In the genomic region with DNA sequence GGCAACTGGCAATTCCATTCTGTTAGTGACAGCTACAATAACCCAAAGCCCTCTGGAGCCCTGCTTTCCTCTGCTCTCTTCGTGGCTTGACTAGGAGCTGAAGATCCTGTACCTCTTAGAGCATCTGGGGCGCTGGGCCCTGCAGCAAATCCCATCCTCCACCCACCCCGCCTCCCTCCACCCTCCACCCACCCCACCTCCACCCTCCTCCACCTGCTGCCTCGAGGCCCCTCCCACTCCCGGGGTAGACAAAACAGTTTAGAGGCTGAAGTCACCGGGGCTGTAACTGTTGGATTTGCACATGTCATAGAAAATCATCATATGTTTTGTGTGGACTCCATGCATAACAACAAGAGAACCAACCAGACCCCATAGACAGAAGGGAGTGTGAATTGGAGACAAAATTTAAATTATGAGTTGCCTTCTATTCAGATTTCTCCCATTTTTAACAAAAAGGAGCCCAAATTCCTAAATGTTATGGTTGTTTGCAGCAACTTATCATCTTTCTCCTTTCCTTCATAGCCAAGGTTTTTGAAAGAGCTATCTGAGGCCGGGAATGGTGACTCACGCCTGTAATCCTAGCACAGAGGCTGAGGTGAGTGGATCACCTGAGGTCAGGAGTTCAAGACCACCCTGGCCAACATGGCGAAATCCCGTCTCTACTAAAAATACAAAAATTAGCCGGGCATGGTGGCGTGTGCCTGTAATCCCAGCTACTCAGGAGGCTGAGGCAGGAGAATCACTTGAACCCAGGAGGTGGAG, we compare ENCODE assay signal across 2 cellular contexts.
TF ChIP-seq lines count a peak whose summit lies in the region.

No MANE protein-coding gene starts in this region.

TF ChIP-seq in HCT116, 20 proteins besides CTCF, POLR2A, EP300 and RAD21:
- TF ChIP-seq JUND (IDR thresholded peaks at IDR 0.05), result no peak
- TF ChIP-seq POLR2AphosphoS5 (IDR thresholded peaks at IDR 0.05; ENCODE audit: low read depth, low read length), result no peak
- no peak for TF ChIP-seq CEBPB (IDR thresholded peaks at IDR 0.05; ENCODE audit: low read depth)
- no peak for TF ChIP-seq ZFX (IDR thresholded peaks at IDR 0.05)
- TF ChIP-seq, protein P1, sequence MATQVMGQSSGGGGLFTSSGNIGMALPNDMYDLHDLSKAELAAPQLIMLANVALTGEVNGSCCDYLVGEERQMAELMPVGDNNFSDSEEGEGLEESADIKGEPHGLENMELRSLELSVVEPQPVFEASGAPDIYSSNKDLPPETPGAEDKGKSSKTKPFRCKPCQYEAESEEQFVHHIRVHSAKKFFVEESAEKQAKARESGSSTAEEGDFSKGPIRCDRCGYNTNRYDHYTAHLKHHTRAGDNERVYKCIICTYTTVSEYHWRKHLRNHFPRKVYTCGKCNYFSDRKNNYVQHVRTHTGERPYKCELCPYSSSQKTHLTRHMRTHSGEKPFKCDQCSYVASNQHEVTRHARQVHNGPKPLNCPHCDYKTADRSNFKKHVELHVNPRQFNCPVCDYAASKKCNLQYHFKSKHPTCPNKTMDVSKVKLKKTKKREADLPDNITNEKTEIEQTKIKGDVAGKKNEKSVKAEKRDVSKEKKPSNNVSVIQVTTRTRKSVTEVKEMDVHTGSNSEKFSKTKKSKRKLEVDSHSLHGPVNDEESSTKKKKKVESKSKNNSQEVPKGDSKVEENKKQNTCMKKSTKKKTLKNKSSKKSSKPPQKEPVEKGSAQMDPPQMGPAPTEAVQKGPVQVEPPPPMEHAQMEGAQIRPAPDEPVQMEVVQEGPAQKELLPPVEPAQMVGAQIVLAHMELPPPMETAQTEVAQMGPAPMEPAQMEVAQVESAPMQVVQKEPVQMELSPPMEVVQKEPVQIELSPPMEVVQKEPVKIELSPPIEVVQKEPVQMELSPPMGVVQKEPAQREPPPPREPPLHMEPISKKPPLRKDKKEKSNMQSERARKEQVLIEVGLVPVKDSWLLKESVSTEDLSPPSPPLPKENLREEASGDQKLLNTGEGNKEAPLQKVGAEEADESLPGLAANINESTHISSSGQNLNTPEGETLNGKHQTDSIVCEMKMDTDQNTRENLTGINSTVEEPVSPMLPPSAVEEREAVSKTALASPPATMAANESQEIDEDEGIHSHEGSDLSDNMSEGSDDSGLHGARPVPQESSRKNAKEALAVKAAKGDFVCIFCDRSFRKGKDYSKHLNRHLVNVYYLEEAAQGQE (IDR thresholded peaks at IDR 0.05; ENCODE audit: low read depth), result no peak
- no peak for TF ChIP-seq CBX3 (IDR thresholded peaks at IDR 0.05; ENCODE audit: low read depth)
- no peak for TF ChIP-seq SIN3A (IDR thresholded peaks at IDR 0.05; ENCODE audit: low read depth)
- no peak for TF ChIP-seq EZH2phosphoT487 (IDR thresholded peaks at IDR 0.05; ENCODE audit: borderline replicate concordance)

TF ChIP-seq in H1, 55 proteins besides CTCF, POLR2A, EP300 and RAD21:
- TF ChIP-seq, protein P2, sequence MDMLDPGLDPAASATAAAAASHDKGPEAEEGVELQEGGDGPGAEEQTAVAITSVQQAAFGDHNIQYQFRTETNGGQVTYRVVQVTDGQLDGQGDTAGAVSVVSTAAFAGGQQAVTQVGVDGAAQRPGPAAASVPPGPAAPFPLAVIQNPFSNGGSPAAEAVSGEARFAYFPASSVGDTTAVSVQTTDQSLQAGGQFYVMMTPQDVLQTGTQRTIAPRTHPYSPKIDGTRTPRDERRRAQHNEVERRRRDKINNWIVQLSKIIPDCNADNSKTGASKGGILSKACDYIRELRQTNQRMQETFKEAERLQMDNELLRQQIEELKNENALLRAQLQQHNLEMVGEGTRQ (IDR thresholded peaks at IDR 0.05; ENCODE audit: low read length), result no peak
- TF ChIP-seq MAFK (IDR thresholded peaks at IDR 0.05; ENCODE audit: low read depth, low read length) (no peak), NRF1 (IDR thresholded peaks at IDR 0.05; ENCODE audit: low read depth, low read length) (no peak), EZH2 (IDR thresholded peaks at IDR 0.05; ENCODE audit: low read depth, low read length, severe bottlenecking) (no peak), RBBP5 (IDR thresholded peaks at IDR 0.05; ENCODE audit: borderline replicate concordance, low read depth, low read length) (no peak), RXRA (IDR thresholded peaks at IDR 0.05; ENCODE audit: insufficient read depth, low read depth, low read length) (no peak), GABPA (IDR thresholded peaks at IDR 0.05; ENCODE audit: borderline replicate concordance, insufficient read depth, low read length) (no peak), TAF7 (optimal IDR thresholded peaks at IDR 0.05; ENCODE audit: borderline replicate concordance, low read depth, low read length) (no peak), CEBPB (IDR thresholded peaks at IDR 0.05; ENCODE audit: low read depth, low read length) (no peak), CREB1 (IDR thresholded peaks at IDR 0.05) (no peak), BRCA1 (IDR thresholded peaks at IDR 0.05; ENCODE audit: low read depth, low read length) (no peak), POU5F1 (IDR thresholded peaks at IDR 0.05; ENCODE audit: low read depth, low read length) (no peak), JUN (IDR thresholded peaks at IDR 0.05; ENCODE audit: low read depth, low read length) (no peak)
- TF ChIP-seq, protein P3, sequence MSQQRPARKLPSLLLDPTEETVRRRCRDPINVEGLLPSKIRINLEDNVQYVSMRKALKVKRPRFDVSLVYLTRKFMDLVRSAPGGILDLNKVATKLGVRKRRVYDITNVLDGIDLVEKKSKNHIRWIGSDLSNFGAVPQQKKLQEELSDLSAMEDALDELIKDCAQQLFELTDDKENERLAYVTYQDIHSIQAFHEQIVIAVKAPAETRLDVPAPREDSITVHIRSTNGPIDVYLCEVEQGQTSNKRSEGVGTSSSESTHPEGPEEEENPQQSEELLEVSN (IDR thresholded peaks at IDR 0.05), result no peak
